1 cellular context compared by ENCODE assay signal in the genomic region with DNA sequence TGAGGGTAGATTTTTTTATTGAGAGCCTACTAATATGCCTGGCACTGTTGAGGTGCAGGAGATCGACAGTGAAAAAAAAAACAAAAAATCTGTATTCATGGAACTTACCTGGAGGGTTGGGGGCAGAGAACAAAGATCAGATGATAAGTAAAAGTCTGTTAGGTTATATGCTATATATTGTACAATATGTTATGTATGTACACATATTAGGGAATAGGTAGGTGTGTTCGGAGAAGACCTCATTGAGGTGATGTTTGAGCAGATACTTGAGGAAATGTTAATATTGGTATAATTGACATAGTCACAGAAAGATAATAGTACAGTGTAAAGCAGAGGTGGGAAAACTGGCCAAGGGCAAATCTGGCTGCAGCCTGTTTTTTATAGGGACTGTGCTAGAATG.
TF ChIP-seq lines count a peak whose summit lies in the region.

No MANE protein-coding gene starts in this region.

TF ChIP-seq in GM12878, 131 proteins besides CTCF, POLR2A, EP300 and RAD21 (continued from another document):
- TF ChIP-seq CEBPB (IDR thresholded peaks at IDR 0.05; ENCODE audit: borderline replicate concordance in 1 of 2, low read depth in 2 of 2, low read length in 2 of 2), result no peak
- TF ChIP-seq PAX8 (IDR thresholded peaks at IDR 0.05), result no peak
- TF ChIP-seq ZBED1 (IDR thresholded peaks at IDR 0.05; ENCODE audit: borderline replicate concordance), result peak; percentile 24; the same call in 1 of the 2 replicates
- TF ChIP-seq, protein P1, sequence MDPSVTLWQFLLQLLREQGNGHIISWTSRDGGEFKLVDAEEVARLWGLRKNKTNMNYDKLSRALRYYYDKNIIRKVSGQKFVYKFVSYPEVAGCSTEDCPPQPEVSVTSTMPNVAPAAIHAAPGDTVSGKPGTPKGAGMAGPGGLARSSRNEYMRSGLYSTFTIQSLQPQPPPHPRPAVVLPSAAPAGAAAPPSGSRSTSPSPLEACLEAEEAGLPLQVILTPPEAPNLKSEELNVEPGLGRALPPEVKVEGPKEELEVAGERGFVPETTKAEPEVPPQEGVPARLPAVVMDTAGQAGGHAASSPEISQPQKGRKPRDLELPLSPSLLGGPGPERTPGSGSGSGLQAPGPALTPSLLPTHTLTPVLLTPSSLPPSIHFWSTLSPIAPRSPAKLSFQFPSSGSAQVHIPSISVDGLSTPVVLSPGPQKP (IDR thresholded peaks at IDR 0.05; ENCODE audit: low read depth, low read length), result no peak
- TF ChIP-seq, protein P2, sequence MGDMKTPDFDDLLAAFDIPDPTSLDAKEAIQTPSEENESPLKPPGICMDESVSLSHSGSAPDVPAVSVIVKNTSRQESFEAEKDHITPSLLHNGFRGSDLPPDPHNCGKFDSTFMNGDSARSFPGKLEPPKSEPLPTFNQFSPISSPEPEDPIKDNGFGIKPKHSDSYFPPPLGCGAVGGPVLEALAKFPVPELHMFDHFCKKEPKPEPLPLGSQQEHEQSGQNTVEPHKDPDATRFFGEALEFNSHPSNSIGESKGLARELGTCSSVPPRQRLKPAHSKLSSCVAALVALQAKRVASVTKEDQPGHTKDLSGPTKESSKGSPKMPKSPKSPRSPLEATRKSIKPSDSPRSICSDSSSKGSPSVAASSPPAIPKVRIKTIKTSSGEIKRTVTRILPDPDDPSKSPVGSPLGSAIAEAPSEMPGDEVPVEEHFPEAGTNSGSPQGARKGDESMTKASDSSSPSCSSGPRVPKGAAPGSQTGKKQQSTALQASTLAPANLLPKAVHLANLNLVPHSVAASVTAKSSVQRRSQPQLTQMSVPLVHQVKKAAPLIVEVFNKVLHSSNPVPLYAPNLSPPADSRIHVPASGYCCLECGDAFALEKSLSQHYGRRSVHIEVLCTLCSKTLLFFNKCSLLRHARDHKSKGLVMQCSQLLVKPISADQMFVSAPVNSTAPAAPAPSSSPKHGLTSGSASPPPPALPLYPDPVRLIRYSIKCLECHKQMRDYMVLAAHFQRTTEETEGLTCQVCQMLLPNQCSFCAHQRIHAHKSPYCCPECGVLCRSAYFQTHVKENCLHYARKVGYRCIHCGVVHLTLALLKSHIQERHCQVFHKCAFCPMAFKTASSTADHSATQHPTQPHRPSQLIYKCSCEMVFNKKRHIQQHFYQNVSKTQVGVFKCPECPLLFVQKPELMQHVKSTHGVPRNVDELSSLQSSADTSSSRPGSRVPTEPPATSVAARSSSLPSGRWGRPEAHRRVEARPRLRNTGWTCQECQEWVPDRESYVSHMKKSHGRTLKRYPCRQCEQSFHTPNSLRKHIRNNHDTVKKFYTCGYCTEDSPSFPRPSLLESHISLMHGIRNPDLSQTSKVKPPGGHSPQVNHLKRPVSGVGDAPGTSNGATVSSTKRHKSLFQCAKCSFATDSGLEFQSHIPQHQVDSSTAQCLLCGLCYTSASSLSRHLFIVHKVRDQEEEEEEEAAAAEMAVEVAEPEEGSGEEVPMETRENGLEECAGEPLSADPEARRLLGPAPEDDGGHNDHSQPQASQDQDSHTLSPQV (IDR thresholded peaks at IDR 0.05), result no peak
- no peak for TF ChIP-seq MTA2 (IDR thresholded peaks at IDR 0.05; ENCODE audit: low read depth)
- peak; percentile 53; the same call in 1 of the 2 replicates for TF ChIP-seq SMAD5 (IDR thresholded peaks at IDR 0.05; ENCODE audit: low read depth)
